Comparison of ENCODE assay signal across 22 cellular contexts in genomic region chr2:44242929-44243328, GRCh38. TPM values are rescaled to one million over a fixed set of nuclear protein-coding genes. Genes with fewer than 3 reads are reported as not detected.
DNase-seq lines count a peak whose midpoint lies in the region; ATAC-seq and TF ChIP-seq lines count a peak whose summit lies in the region.
"Had no signal": no experiment of that assay in that cellular context is flagged by ENCODE, and none has a peak within 500 bp of the region (broad histone marks: within the 10 kb centered on the region; RNA-seq: fewer than 3 reads in every experiment).

No MANE protein-coding gene starts in this region.

- H2BK120ac ChIP-seq in IMR-90 (ENCODE audit: low read depth, low read length): no peak overlapping the region

- H3K79me1 ChIP-seq in IMR-90 (ENCODE audit: low read depth in 1 of 2, low read length in 2 of 2): no peaks in the 10 kb centered on the region

- H4K8ac ChIP-seq in IMR-90 (ENCODE audit: low read depth in 2 of 2, low read length in 2 of 2): no peak overlapping the region

- H3K9me1 ChIP-seq in IMR-90 (ENCODE audit: insufficient read depth, low read length): no peaks in the 10 kb centered on the region

- no CpG with 5 or more reads among the region's 2 CpGs for WGBS in IMR-90 (ENCODE audit: extremely low coverage in 2 of 2, insufficient read length in 1 of 2), 2 experiments
- WGBS in hepatocyte (ENCODE audit: low lambda C conversion rate, missing lambda C conversion rate): 92% methylated on average over 2 of the region's 2 CpGs

- H3K27ac ChIP-seq in IMR-90 (ENCODE audit: insufficient read depth, low read length): no peak overlapping the region
- H3K27ac ChIP-seq in temporal lobe (ENCODE audit: low read depth, low read length): peak overlapping the region; percentile 29
- H3K27ac ChIP-seq in hepatocyte: no peak overlapping the region
- H3K27ac ChIP-seq: brain microvascular endothelial cell, neutrophil, spleen, tibial artery had no signal

- no peak overlapping the region for H2AK9ac ChIP-seq in IMR-90 (replicated peaks; ENCODE audit: low read depth, low read length, poor library complexity)

- H3K36me3 ChIP-seq in IMR-90 (ENCODE audit: control insufficient read depth, insufficient read depth, low read length) (no peaks in the 10 kb centered on the region), hepatocyte (replicated peaks; ENCODE audit: insufficient read depth, low read depth) (no peaks in the 10 kb centered on the region)
- H3K36me3 ChIP-seq: brain microvascular endothelial cell, neutrophil, spleen, tibial artery had no signal

- ATAC-seq in IMR-90 (ENCODE audit: low read depth) (no peak), HG03095 (IDR thresholded peaks at IDR 0.05; ENCODE audit: unreplicated experiment) (no peak)
- ATAC-seq: HepG2, WTC11 had no signal

- H2BK15ac ChIP-seq in IMR-90 (ENCODE audit: low read depth, low read length): no peak overlapping the region

- no peak overlapping the region for H3K9ac ChIP-seq in IMR-90 (ENCODE audit: low read depth, low read length)

- CTCF ChIA-PET in IMR-90 (lab: Yijun Ruan, JAX): interaction anchor here (0.7 to 0.9 kb wide), 2 partner anchors 13 to 25 kb away, joined by 3 read pairs; no protein-coding TSS in a partner anchor

- H2BK20ac ChIP-seq in IMR-90 (ENCODE audit: low read depth, low read length): no peak overlapping the region

- H3K79me2 ChIP-seq in hepatocyte: no peaks in the 10 kb centered on the region

- H3K9me3 ChIP-seq in IMR-90 (ENCODE audit: control insufficient read depth, insufficient read depth, low read length) (no peaks in the 10 kb centered on the region), hepatocyte (ENCODE audit: low read depth) (no peaks in the 10 kb centered on the region)
- H3K9me3 ChIP-seq: neutrophil, spleen, tibial artery had no signal

- H3K4me2 ChIP-seq in IMR-90 (ENCODE audit: low read depth, low read length) (no peak overlapping the region), hepatocyte (no peak overlapping the region)

- no peak overlapping the region for H4K5ac ChIP-seq in IMR-90 (ENCODE audit: low read depth, low read length)

- H4K20me1 ChIP-seq in IMR-90 (ENCODE audit: insufficient read depth, low read length): no peaks in the 10 kb centered on the region
- no peaks in the 10 kb centered on the region for H4K20me1 ChIP-seq in hepatocyte (ENCODE audit: insufficient read depth, poor library complexity, severe bottlenecking)

- TF ChIP-seq CTCF in IMR-90 (conservative IDR thresholded peaks at IDR 0.05; ENCODE audit: low read depth, low read length) (no peak), cardiac fibroblast (IDR thresholded peaks at IDR 0.05; ENCODE audit: low read depth, low read length) (no peak), hepatocyte (IDR thresholded peaks at IDR 0.05; ENCODE audit: poor library complexity) (no peak)

- no peak for TF ChIP-seq RAD21 in IMR-90 (IDR thresholded peaks at IDR 0.05; ENCODE audit: low read length)

- H3K56ac ChIP-seq in IMR-90 (ENCODE audit: extremely low read depth, insufficient read depth, low read length): no peak overlapping the region

- in situ Hi-C loops in IMR-90 (cut with MboI; ENCODE audit: low sequenced_read_pairs): no loop called here

- POLR2A ChIA-PET in IMR-90 (lab: Charles Lee; ENCODE audit: unreplicated experiment): no interaction called here

- H3K27me3 ChIP-seq in IMR-90 (ENCODE audit: control insufficient read depth, insufficient read depth, low read length) (no peaks in the 10 kb centered on the region; the same call in 1 of the 2 replicates), hepatocyte (no peaks in the 10 kb centered on the region)
- H3K27me3 ChIP-seq: brain microvascular endothelial cell, neutrophil, spleen, tibial artery had no signal

- no peak for DNase-seq in IMR-90
- peak; percentile 59 to 63 for DNase-seq in cardiac fibroblast (ENCODE audit: low read depth in 2 of 2)
- DNase-seq in inferior parietal cortex (ENCODE audit: extremely low spot score): peak; percentile 75
- DNase-seq in activated CD8-positive, alpha-beta memory T cell treated with anti-CD3 and anti-CD28 coated beads, Interleukin-2, amount 50 U/mL, for 48 hours: no peak
- DNase-seq in hepatocyte (ENCODE audit: low spot score): no peak
- DNase-seq: activated CD8-positive, alpha-beta memory T cell treated with anti-CD3 and anti-CD28 coated beads, Interleukin-2, amount 50 U/mL, for 4 hours; activated effector memory CD4-positive, alpha-beta T cell treated with Interleukin-2 at 50 U/mL for 16 hours; activated naive CD8-positive, alpha-beta T cell treated with anti-CD3 and anti-CD28 coated beads, Interleukin-2, amount 10 ng/mL, durations not matched to agents 7 days and 5 days; brain microvascular endothelial cell; cortex of kidney; kidney; NCI-H1105 treated with DMSO at 0.1 percent for 48 hours; spleen; stimulated activated CD4-positive, alpha-beta T cell treated with anti-CD3 and anti-CD28 coated beads, Interleukin-4, amount 100 ng/mL, for 24 hours; stimulated activated naive CD4-positive, alpha-beta T cell treated with Interleukin-2 at 50 U/mL for 16 hours; tibial artery had no signal

- no peak overlapping the region for H3K4ac ChIP-seq in IMR-90 (ENCODE audit: low read depth, low read length)

- dilution Hi-C loops in IMR-90 (cut with HindIII; ENCODE audit: low sequenced_read_pairs, unreplicated experiment): no loop called here

- H2AFZ ChIP-seq in IMR-90 (replicated peaks; ENCODE audit: low read length, poor library complexity) (no peak overlapping the region), hepatocyte (no peak overlapping the region)

- intact Hi-C loops in IMR-90 (cut with micrococcal nuclease): loop anchor here (5.0 to 10.0 kb wide), 4 partner anchors 201 to 472 kb away; no protein-coding TSS in a partner anchor

- no peak overlapping the region for H3K4me3 ChIP-seq in IMR-90 (ENCODE audit: insufficient read depth, low read depth, low read length)
- no peak overlapping the region for H3K4me3 ChIP-seq in cardiac fibroblast (replicated peaks in 1 of 2; ENCODE audit: low read depth in 2 of 2, low read length in 2 of 2)
- no peak overlapping the region for H3K4me3 ChIP-seq in hepatocyte
- H3K4me3 ChIP-seq: lung, spleen, tibial artery had no signal

- no peaks in the 10 kb centered on the region for H3K9me2 ChIP-seq in hepatocyte (replicated peaks; ENCODE audit: insufficient read depth)

- no peaks in the 10 kb centered on the region for H3K4me1 ChIP-seq in IMR-90 (ENCODE audit: control insufficient read depth, insufficient read depth, low read length)
- peaks cover 23% of the 10 kb centered on the region for H3K4me1 ChIP-seq in hepatocyte (ENCODE audit: insufficient read depth)

- H3K14ac ChIP-seq in IMR-90 (replicated peaks; ENCODE audit: low read depth, low read length): no peak overlapping the region

- H2BK5ac ChIP-seq in IMR-90 (ENCODE audit: low read depth, low read length, poor library complexity, severe bottlenecking): no peak overlapping the region

- no TSS peak for BruUV-seq in IMR-90 (replicated peaks; lab: Mats Ljungman, UMichigan)

- H2AK5ac ChIP-seq in IMR-90 (ENCODE audit: low read depth, low read length): no peak overlapping the region

- no peak for TF ChIP-seq POLR2A in IMR-90 (IDR thresholded peaks at IDR 0.05; ENCODE audit: low read depth, low read length)

- H3K18ac ChIP-seq in IMR-90 (ENCODE audit: low read depth, low read length): no peak overlapping the region

- H3K23ac ChIP-seq in IMR-90 (ENCODE audit: low read depth, low read length): no peak overlapping the region

- H4K91ac ChIP-seq in IMR-90 (ENCODE audit: insufficient read depth, low read depth, low read length): no peak overlapping the region

TF ChIP-seq in IMR-90, 13 proteins besides CTCF, POLR2A, EP300 and RAD21:
- TF ChIP-seq MAFK (IDR thresholded peaks at IDR 0.05; ENCODE audit: low read depth, low read length) (no peak), SMC3 (IDR thresholded peaks at IDR 0.05; ENCODE audit: low read depth, low read length) (no peak), FOS (IDR thresholded peaks at IDR 0.05; ENCODE audit: low read depth, low read length) (no peak), CEBPB (IDR thresholded peaks at IDR 0.05; ENCODE audit: low read depth, low read length) (0 out of 2 replicates have a peak, but pooled peaks have one; percentile 6), RCOR1 (IDR thresholded peaks at IDR 0.05; ENCODE audit: insufficient replicate concordance, low read length) (no peak)

RNA-seq across cellular contexts. Expression of gene SLC3A1, which starts 32.4 kb away (rescaled TPM):
- total RNA-seq in IMR-90 (2012; rRNA removed) (not detected in 2 replicates), temporal lobe (under 0.01 TPM), hepatocyte (32.1 and 45.2 TPM in 2 replicates)
- polyA plus RNA-seq in IMR-90 (2012; rRNA removed) (not detected in 2 replicates), hepatocyte (10.5 and 20.1 TPM in 2 replicates)
- polyA plus RNA-seq in IMR-90 (2012; cell fraction: cytosol; rRNA removed): not detected in 2 replicates
- polyA plus RNA-seq in IMR-90 (2012; cell fraction: nucleus; rRNA removed; ENCODE audit: low replicate concordance): not detected in 2 replicates
- total RNA-seq: HepG2 had no signal

Comparison
In these comparisons a context has a peak if more than half of its experiments do, and no peak if none do; other contexts are left out.
1. DNase-seq: peak in cardiac fibroblast (2 of 2) and inferior parietal cortex (single experiment); none in IMR-90 (single experiment), activated CD8-positive, alpha-beta memory T cell treated with anti-CD3 and anti-CD28 coated beads, Interleukin-2, amount 50 U/mL, for 48 hours (single experiment) and hepatocyte (single experiment).
2. RNA of gene SLC3A1, which starts 32.4 kb away (total RNA-seq): 32.1 to 45.2 TPM in hepatocyte; not detected in IMR-90 and under 0.01 TPM in temporal lobe (single experiment); every median in the first group is over 10 times any median in the second.